Comparison of ENCODE assay signal across 7 cellular contexts in the genomic region with DNA sequence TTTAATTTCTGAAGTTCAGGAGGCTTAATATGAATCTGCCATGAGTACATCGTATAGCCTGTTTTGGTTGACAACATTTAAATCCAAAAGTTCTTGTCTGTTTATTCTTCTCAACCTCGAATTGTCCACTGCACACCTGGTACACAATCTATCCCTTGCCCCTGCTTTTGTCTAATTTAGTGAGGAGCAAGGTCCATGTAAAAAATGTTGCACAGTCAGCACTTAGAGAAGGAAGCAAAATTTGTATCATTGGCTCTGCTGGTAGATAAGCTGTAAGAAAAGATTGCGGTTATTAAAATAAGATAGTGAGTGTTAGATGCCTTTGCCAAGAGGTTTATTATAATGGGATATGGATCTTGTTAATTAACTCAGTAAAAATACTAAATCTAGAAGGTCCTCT.
"Had no signal": no experiment of that assay in that cellular context is flagged by ENCODE, and none has a peak within 500 bp of the region (broad histone marks: within the 10 kb centered on the region; RNA-seq: fewer than 3 reads in every experiment).

No MANE protein-coding gene starts in this region.

- H3K9ac ChIP-seq: KMS-11 had no signal

- H3K4me2 ChIP-seq: KMS-11 had no signal

- DNase-seq: GOT3, H9, HCEC 1CT, Karpas-422, KBM-7 had no signal

- H3K27ac ChIP-seq: HL-60, KMS-11 had no signal
